37 cellular contexts compared by ENCODE assay signal in genomic region chr20:38017959-38018358, GRCh38.
"Had no signal": no experiment of that assay in that cellular context is flagged by ENCODE, and none has a peak within 500 bp of the region (broad histone marks: within the 10 kb centered on the region; RNA-seq: fewer than 3 reads in every experiment).

No MANE protein-coding gene starts in this region.

- H3K27ac Mint-ChIP-seq: activated B cell treated with CpG ODN at 0.5 μM for 24 hours; activated CD4-positive, alpha-beta memory T cell treated with anti-CD3 and anti-CD28 coated beads for 36 hours; activated CD4-positive, alpha-beta T cell treated with anti-CD3 and anti-CD28 coated beads, Interleukin-2, amount 10 ng/mL, durations not matched to agents 24 days and 14 days; activated CD8-positive, alpha-beta T cell treated with anti-CD3 and anti-CD28 coated beads for 36 hours; activated naive CD4-positive, alpha-beta T cell treated with anti-CD3 and anti-CD28 coated beads for 36 hours; activated naive CD4-positive, alpha-beta T cell treated with anti-CD3 and anti-CD28 coated beads, Interleukin-2, amount 50 U/mL, for 72 hours; activated naive CD8-positive, alpha-beta T cell treated with anti-CD3 and anti-CD28 coated beads for 36 hours; activated T-cell treated with anti-CD3 and anti-CD28 coated beads, Interleukin-2, amount 50 U/mL, for 72 hours; activated T-helper 1 cell treated with anti-CD3 and anti-CD28 coated beads, Interleukin-12 subunit alpha, Interleukin-12 subunit beta, Interleukin-2, Interleukin-4 antibody, amounts not matched to agents 30 ng/mL and 10 ng/mL and 1 ng/mL, durations not matched to agents 14 hours and 24 hours and 36 hours; activated T-helper 17 cell treated with anti-CD3 and anti-CD28 coated beads, Interleukin-2, amount 50 U/mL, for 72 hours; T-helper 1 cell treated with Interleukin-12 subunit alpha and Interleukin-12 subunit beta and Interleukin-4 antibody, amounts not matched to agents 30 μg/mL and 1 μg/mL, for 36 hours; T-helper 2 cell treated with Interferon-gamma antibody and Interleukin-4, amounts not matched to agents 5 μg/mL and 100 μg/mL, for 36 hours had no signal

- H3K27me3 Mint-ChIP-seq: activated B cell treated with CpG ODN at 0.5 μM for 24 hours; activated CD4-positive, alpha-beta memory T cell treated with anti-CD3 and anti-CD28 coated beads for 36 hours; activated CD4-positive, alpha-beta T cell treated with anti-CD3 and anti-CD28 coated beads, Interleukin-2, amount 10 ng/mL, durations not matched to agents 24 days and 14 days; activated CD8-positive, alpha-beta T cell treated with anti-CD3 and anti-CD28 coated beads for 36 hours; activated naive CD8-positive, alpha-beta T cell treated with anti-CD3 and anti-CD28 coated beads for 36 hours; activated T-helper 17 cell treated with anti-CD3 and anti-CD28 coated beads, Interleukin-2, amount 50 U/mL, for 72 hours had no signal

- H3K27ac ChIP-seq: adrenal gland, body of pancreas, brain microvascular endothelial cell, breast epithelium, VCaP had no signal

- DNase-seq: activated B cell treated with CpG ODN at 0.5 μM for 24 hours; activated CD4-positive, alpha-beta memory T cell treated with anti-CD3 and anti-CD28 coated beads for 36 hours; activated CD4-positive, alpha-beta T cell treated with anti-CD3 and anti-CD28 coated beads for 4 hours; activated CD4-positive, alpha-beta T cell treated with anti-CD3 and anti-CD28 coated beads, Interleukin-2, amount 10 ng/mL, durations not matched to agents 24 days and 14 days; activated CD4-positive, alpha-beta T cell treated with anti-CD3 and anti-CD28 coated beads, Interleukin-2, amount 50 U/mL, for 1 hour; activated CD4-positive, alpha-beta T cell treated with anti-CD3 and anti-CD28 coated beads, Interleukin-2, amount 50 U/mL, for 4 hours; activated CD4-positive, CD25-positive, alpha-beta regulatory T cell treated with anti-CD3 and anti-CD28 coated beads, Interleukin-2, amount 50 U/mL, for 72 hours; activated CD8-positive, alpha-beta memory T cell treated with anti-CD3 and anti-CD28 coated beads, Interleukin-2, amount 50 U/mL, for 4 hours; activated CD8-positive, alpha-beta T cell treated with anti-CD3 and anti-CD28 coated beads for 36 hours; activated effector memory CD4-positive, alpha-beta T cell treated with anti-CD3 and anti-CD28 coated beads, Interleukin-2, amount 50 U/mL, for 16 hours; activated gamma-delta T cell treated with Interleukin-2 at 50 U/mL for 16 hours; activated naive CD4-positive, alpha-beta T cell; activated naive CD4-positive, alpha-beta T cell treated with anti-CD3 and anti-CD28 coated beads for 36 hours; activated naive CD4-positive, alpha-beta T cell treated with anti-CD3 and anti-CD28 coated beads, Interleukin-2, amount 50 U/mL, for 16 hours; activated naive CD8-positive, alpha-beta T cell treated with anti-CD3 and anti-CD28 coated beads for 36 hours; activated T-cell treated with anti-CD3 and anti-CD28 coated beads for 4 hours; activated T-cell treated with anti-CD3 and anti-CD28 coated beads, Interleukin-2, amount 50 U/mL, for 1 hour; activated T-cell treated with anti-CD3 and anti-CD28 coated beads, Interleukin-2, amount 50 U/mL, for 4 hours; activated T-cell treated with anti-CD3 and anti-CD28 coated beads, Interleukin-2, amount 50 U/mL, for 72 hours; adrenal gland; amniotic stem cell; aorta; body of pancreas; brain microvascular endothelial cell; central memory CD4-positive, alpha-beta T cell; T-helper 1 cell; T-helper 2 cell; T-helper 9 cell had no signal

- H3K4me3 ChIP-seq: adrenal gland, body of pancreas, breast epithelium had no signal

- H3K27me3 ChIP-seq: adrenal gland, body of pancreas, brain microvascular endothelial cell, breast epithelium had no signal

- H3K4me1 ChIP-seq: adrenal gland, breast epithelium had no signal

- H3K4me3 Mint-ChIP-seq: activated B cell treated with CpG ODN at 0.5 μM for 24 hours; activated CD4-positive, alpha-beta memory T cell treated with anti-CD3 and anti-CD28 coated beads for 36 hours; activated CD4-positive, alpha-beta T cell treated with anti-CD3 and anti-CD28 coated beads, Interleukin-2, amount 10 ng/mL, durations not matched to agents 24 days and 14 days; activated CD8-positive, alpha-beta T cell treated with anti-CD3 and anti-CD28 coated beads for 36 hours; activated naive CD4-positive, alpha-beta T cell treated with anti-CD3 and anti-CD28 coated beads for 36 hours; activated naive CD8-positive, alpha-beta T cell treated with anti-CD3 and anti-CD28 coated beads for 36 hours; activated T-cell treated with anti-CD3 and anti-CD28 coated beads, Interleukin-2, amount 50 U/mL, for 4 hours; activated T-cell treated with anti-CD3 and anti-CD28 coated beads, Interleukin-2, amount 50 U/mL, for 72 hours; activated T-helper 1 cell treated with anti-CD3 and anti-CD28 coated beads, Interleukin-12 subunit alpha, Interleukin-12 subunit beta, Interleukin-2, Interleukin-4 antibody, amounts not matched to agents 30 ng/mL and 10 ng/mL and 1 ng/mL, durations not matched to agents 14 hours and 24 hours and 36 hours; activated T-helper 17 cell treated with anti-CD3 and anti-CD28 coated beads, Interleukin-2, amount 50 U/mL, for 72 hours; T-helper 1 cell treated with Interleukin-12 subunit alpha and Interleukin-12 subunit beta and Interleukin-4 antibody, amounts not matched to agents 30 μg/mL and 1 μg/mL, for 36 hours; T-helper 2 cell treated with Interferon-gamma antibody and Interleukin-4, amounts not matched to agents 5 μg/mL and 100 μg/mL, for 36 hours had no signal

- FAIRE-seq: astrocyte, TTC549 had no signal

- H3K9me3 ChIP-seq: body of pancreas had no signal

- ATAC-seq: activated CD8-positive, alpha-beta T cell treated with anti-CD3 and anti-CD28 coated beads for 36 hours; activated naive CD4-positive, alpha-beta T cell treated with anti-CD3 and anti-CD28 coated beads, Interleukin-2, amount 50 U/mL, for 72 hours; activated T-cell treated with anti-CD3 and anti-CD28 coated beads, Interleukin-2, amount 50 U/mL, for 4 hours; activated T-cell treated with anti-CD3 and anti-CD28 coated beads, Interleukin-2, amount 50 U/mL, for 72 hours; activated T-helper 17 cell treated with anti-CD3 and anti-CD28 coated beads, Interleukin-2, amount 50 U/mL, for 72 hours; body of pancreas had no signal
